In genomic region chr4:47623916-47624554, GRCh38 we compare ENCODE assay signal across 21 cellular contexts.
DNase-seq lines count a peak whose midpoint lies in the region; ATAC-seq, FAIRE-seq and TF ChIP-seq lines count a peak whose summit lies in the region.
"Had no signal": no experiment of that assay in that cellular context is flagged by ENCODE, and none has a peak within 500 bp of the region (broad histone marks: within the 10 kb centered on the region; RNA-seq: fewer than 3 reads in every experiment).

No MANE protein-coding gene starts in this region.

- POLR2A ChIA-PET in AG04450 (lab: Yijun Ruan, JAX): no interaction called here

- in situ Hi-C loops in astrocyte of the spinal cord (cut with HindIII; ENCODE audit: low sequenced_read_pairs): no loop called here

- H3K4me1 ChIP-seq in body of pancreas (no peaks in the 10 kb centered on the region), uterus (no peaks in the 10 kb centered on the region)
- H3K4me1 ChIP-seq: A549 had no signal

- H3K4me3 ChIP-seq in AG04450 (ENCODE audit: low read depth, low read length) (no peak overlapping the region), astrocyte of the spinal cord (ENCODE audit: low read depth, low read length) (no peak overlapping the region), WERI-Rb-1 (ENCODE audit: low read depth, low read length) (no peak overlapping the region), body of pancreas (no peak overlapping the region), uterus (no peak overlapping the region)
- H3K4me3 ChIP-seq: A549, K562 had no signal

- CTCF ChIA-PET in AG04450 (lab: Charles Lee): no interaction called here

- peak; percentile 52 for FAIRE-seq in HTR-8/SVneo (lab: Jason Lieb, UNC)
- FAIRE-seq: A549, K562 had no signal

- no peaks in the 10 kb centered on the region for H3K27me3 ChIP-seq in AG04450 (ENCODE audit: control insufficient read depth, insufficient read depth, low read length)
- H3K27me3 ChIP-seq in WERI-Rb-1 (ENCODE audit: insufficient read depth, low read depth, severe bottlenecking): no peaks in the 10 kb centered on the region
- no peaks in the 10 kb centered on the region for H3K27me3 ChIP-seq in body of pancreas
- H3K27me3 ChIP-seq in uterus: no peaks in the 10 kb centered on the region

- H3K27ac ChIP-seq in AG04450 (ENCODE audit: low read depth, low read length) (no peak overlapping the region), WERI-Rb-1 (no peak overlapping the region), body of pancreas (no peak overlapping the region), uterus (no peak overlapping the region)
- H3K27ac ChIP-seq: A549 had no signal

- peak; percentile 11 for DNase-seq in AG04450 (ENCODE audit: low read depth, low spot score)
- DNase-seq in HTR-8/SVneo (ENCODE audit: insufficient read length, low spot score): peak; percentile 62
- peak; percentile 81 for DNase-seq in astrocyte of the spinal cord (ENCODE audit: low read depth, low spot score)
- DNase-seq in kidney tubule cell (ENCODE audit: low spot score): peak; percentile 26
- no peak for DNase-seq in T-helper 9 cell
- no peak for DNase-seq in WERI-Rb-1
- DNase-seq in body of pancreas: no peak
- DNase-seq in uterus: no peak
- DNase-seq: activated CD4-positive, alpha-beta T cell treated with anti-CD3 and anti-CD28 coated beads for 36 hours; activated CD8-positive, alpha-beta memory T cell treated with anti-CD3 and anti-CD28 coated beads, Interleukin-2, amount 10 ng/mL, durations not matched to agents 7 days and 5 days; CD4-positive, alpha-beta T cell; DMS153; H7; hippocampal formation; islet precursor cell; NCI-H2029 treated with DMSO at 0.1 percent for 48 hours; NCI-H510A; stimulated activated CD4-positive, alpha-beta T cell treated with anti-CD3 and anti-CD28 coated beads, Interleukin-12 subunit alpha, Interleukin-12 subunit beta, amount 100 ng/mL, for 4 hours; stimulated activated CD8-positive, alpha-beta memory T cell treated with anti-CD3 and anti-CD28 coated beads, Interleukin-4, amount 100 ng/mL, for 48 hours had no signal

- H3K36me3 ChIP-seq in WERI-Rb-1 (no peaks in the 10 kb centered on the region), body of pancreas (replicated peaks in 1 of 2; ENCODE audit: insufficient read depth in 1 of 2, low read depth in 2 of 2) (no peaks in the 10 kb centered on the region), uterus (no peaks in the 10 kb centered on the region)

- TF ChIP-seq CTCF in AG04450 (IDR thresholded peaks at IDR 0.05; ENCODE audit: low read depth, low read length): no peak
- TF ChIP-seq CTCF in astrocyte of the spinal cord (IDR thresholded peaks at IDR 0.05; ENCODE audit: low read depth, low read length): no peak
- TF ChIP-seq CTCF in WERI-Rb-1 (IDR thresholded peaks at IDR 0.05; ENCODE audit: low read depth, low read length): no peak
- no peak for TF ChIP-seq CTCF in body of pancreas (IDR thresholded peaks at IDR 0.05)
- TF ChIP-seq CTCF in uterus (IDR thresholded peaks at IDR 0.05): no peak

- intact Hi-C loops in body of pancreas (cut with DNase I): no loop called here
- intact Hi-C loops in uterus (cut with DNase I; ENCODE audit: low total_unique reads): no loop called here

- no peak for ATAC-seq in body of pancreas
- ATAC-seq: A549; activated CD4-positive, alpha-beta T cell treated with anti-CD3 and anti-CD28 coated beads for 36 hours; activated CD8-positive, alpha-beta memory T cell treated with anti-CD3 and anti-CD28 coated beads, Interleukin-2, amount 10 ng/mL, durations not matched to agents 7 days and 5 days; K562 had no signal

- TF ChIP-seq POLR2A in body of pancreas (IDR thresholded peaks at IDR 0.05) (no peak), uterus (IDR thresholded peaks at IDR 0.05) (no peak)

- H3K9me3 ChIP-seq in AG04450 (ENCODE audit: control insufficient read depth, insufficient read depth, low read length) (no peaks in the 10 kb centered on the region), WERI-Rb-1 (ENCODE audit: severe bottlenecking) (no peaks in the 10 kb centered on the region), body of pancreas (no peaks in the 10 kb centered on the region), uterus (no peaks in the 10 kb centered on the region)
- H3K9me3 ChIP-seq: A549 had no signal

Comparison
In these comparisons a context has a peak if more than half of its experiments do, and no peak if none do; other contexts are left out.
1. DNase-seq: peak in AG04450 (single experiment), HTR-8/SVneo (single experiment), astrocyte of the spinal cord (single experiment) and kidney tubule cell (single experiment); none in T-helper 9 cell (single experiment), WERI-Rb-1 (single experiment), body of pancreas (0 of 4) and uterus (0 of 2).